23 cellular contexts compared by ENCODE assay signal in genomic region chr12:66388512-66388911, GRCh38.
DNase-seq lines count a peak whose midpoint lies in the region; ATAC-seq, FAIRE-seq and TF ChIP-seq lines count a peak whose summit lies in the region.
"Had no signal": no experiment of that assay in that cellular context is flagged by ENCODE, and none has a peak within 500 bp of the region (broad histone marks: within the 10 kb centered on the region; RNA-seq: fewer than 3 reads in every experiment).

No MANE protein-coding gene starts in this region.

- no peaks in the 10 kb centered on the region for H3K4me1 Mint-ChIP-seq in immature natural killer cell
- H3K4me1 Mint-ChIP-seq: B cell; stimulated activated naive B cell treated with anti-CD40 and anti-IgM and Interleukin-4, amounts not matched to agents 10 μg/mL and 1 μg/mL and 100 μg/mL, for 72 hours had no signal

- H4K8ac ChIP-seq in mesendoderm (ENCODE audit: low read depth, low read length): no peak overlapping the region

- H3K36me3 Mint-ChIP-seq in immature natural killer cell: peaks cover 0 to 4% (median 4%) of the 10 kb centered on the region in 3 donors
- H3K36me3 Mint-ChIP-seq: stimulated activated naive B cell treated with anti-CD40 and anti-IgM and Interleukin-4, amounts not matched to agents 10 μg/mL and 1 μg/mL and 100 μg/mL, for 72 hours had no signal

- FAIRE-seq in D721Med (lab: Jason Lieb, UNC): no peak
- FAIRE-seq: GM12892, K562, RCC 7860 had no signal

- H3K27me3 ChIP-seq in heart left ventricle (no peaks in the 10 kb centered on the region), left ventricle myocardium inferior (ENCODE audit: low read depth) (no peaks in the 10 kb centered on the region), right cardiac atrium (ENCODE audit: control insufficient read depth, insufficient read depth) (no peaks in the 10 kb centered on the region), mesendoderm (ENCODE audit: insufficient read depth, low read length, poor library complexity) (no peaks in the 10 kb centered on the region)
- H3K27me3 ChIP-seq: brain microvascular endothelial cell had no signal

- H3K4me3 Mint-ChIP-seq in immature natural killer cell: no peak overlapping the region
- H3K4me3 Mint-ChIP-seq: B cell; stimulated activated naive B cell treated with anti-CD40 and anti-IgM and Interleukin-4, amounts not matched to agents 10 μg/mL and 1 μg/mL and 100 μg/mL, for 72 hours; T-helper 2 cell treated with Interferon-gamma antibody and Interleukin-4, amounts not matched to agents 5 μg/mL and 100 μg/mL, for 36 hours had no signal

- H2BK5ac ChIP-seq in mesendoderm (ENCODE audit: low read length): no peak overlapping the region

- H3K56ac ChIP-seq in mesendoderm (ENCODE audit: low read length): no peak overlapping the region

- WGBS in heart left ventricle, 4 donors: 49 to 59% (median 54%) methylated on average over 2 of the region's 2 CpGs
- 54% methylated on average over 2 of the region's 2 CpGs for WGBS in right cardiac atrium
- WGBS in mesendoderm (ENCODE audit: extremely low coverage, insufficient coverage, low lambda C conversion rate): no CpG with 5 or more reads among the region's 2 CpGs

- no peak overlapping the region for H2BK15ac ChIP-seq in mesendoderm (replicated peaks; ENCODE audit: low read depth)

- H2AK5ac ChIP-seq in mesendoderm (ENCODE audit: low read length): no peak overlapping the region

- H4K5ac ChIP-seq in mesendoderm (ENCODE audit: low read length): no peak overlapping the region

- H3K4me1 ChIP-seq in heart left ventricle (peaks cover 0 to 13% (median 0%) of the 10 kb centered on the region in 12 donors), left ventricle myocardium inferior (no peaks in the 10 kb centered on the region), right cardiac atrium (ENCODE audit: control insufficient read depth, insufficient read depth, low read length) (no peaks in the 10 kb centered on the region), mesendoderm (ENCODE audit: control insufficient read depth, low read depth, low read length) (no peaks in the 10 kb centered on the region)
- H3K4me1 ChIP-seq: HAP-1 had no signal

- intact Hi-C loops in heart left ventricle (cut with DNase I) (no loop called here), left ventricle myocardium inferior (cut with micrococcal nuclease) (no loop called here), right cardiac atrium (cut with DNase I) (no loop called here)

- H3K4me2 ChIP-seq in mesendoderm (ENCODE audit: low read length): no peak overlapping the region

- no peak overlapping the region for H2BK120ac ChIP-seq in mesendoderm (ENCODE audit: low read depth, low read length)

- no peak overlapping the region for H3K23ac ChIP-seq in mesendoderm (ENCODE audit: low read length)

- no peak for TF ChIP-seq CTCF in heart left ventricle (IDR thresholded peaks at IDR 0.05)
- no peak for TF ChIP-seq CTCF in left ventricle myocardium inferior (IDR thresholded peaks at IDR 0.05; ENCODE audit: borderline replicate concordance)
- no peak for TF ChIP-seq CTCF in D721Med (IDR thresholded peaks at IDR 0.05; ENCODE audit: insufficient read depth, missing control alignments)

- no peaks in the 10 kb centered on the region for H3K36me3 ChIP-seq in heart left ventricle
- H3K36me3 ChIP-seq in left ventricle myocardium inferior: no peaks in the 10 kb centered on the region
- no peaks in the 10 kb centered on the region for H3K36me3 ChIP-seq in mesendoderm (ENCODE audit: control insufficient read depth, insufficient read depth, low read length)
- H3K36me3 ChIP-seq: brain microvascular endothelial cell, HAP-1 had no signal

- H3K18ac ChIP-seq in mesendoderm (ENCODE audit: low read length): no peak overlapping the region

- H3K9me3 ChIP-seq in heart left ventricle: no peaks in the 10 kb centered on the region
- no peaks in the 10 kb centered on the region for H3K9me3 ChIP-seq in left ventricle myocardium inferior (replicated peaks)
- H3K9me3 ChIP-seq in right cardiac atrium (ENCODE audit: control insufficient read depth, low read length): no peaks in the 10 kb centered on the region
- H3K9me3 ChIP-seq: HAP-1 had no signal

- H3K27ac ChIP-seq in heart left ventricle (peak overlapping the region in 2 of 12 donors; percentile 37 to 48), left ventricle myocardium inferior (replicated peaks) (no peak overlapping the region), right cardiac atrium (ENCODE audit: low read length) (no peak overlapping the region), mesendoderm (ENCODE audit: low read depth, low read length) (no peak overlapping the region)
- H3K27ac ChIP-seq: brain microvascular endothelial cell, SK-N-MC had no signal

- peaks cover 0 to 3% (median 2%) of the 10 kb centered on the region in 3 donors for H3K27me3 Mint-ChIP-seq in immature natural killer cell (ENCODE audit: low read depth in 3 of 3)
- H3K27me3 Mint-ChIP-seq: stimulated activated naive B cell treated with anti-CD40 and anti-IgM and Interleukin-4, amounts not matched to agents 10 μg/mL and 1 μg/mL and 100 μg/mL, for 72 hours had no signal

- H3K4me3 ChIP-seq in heart left ventricle: no peak overlapping the region
- H3K4me3 ChIP-seq in left ventricle myocardium inferior: no peak overlapping the region
- H3K4me3 ChIP-seq in right cardiac atrium (ENCODE audit: low read length): no peak overlapping the region
- H3K4me3 ChIP-seq in mesendoderm (ENCODE audit: low read length): no peak overlapping the region
- H3K4me3 ChIP-seq: HAP-1, K562, SK-N-MC had no signal

- H3K9ac ChIP-seq in mesendoderm (ENCODE audit: low read length): no peak overlapping the region

- H3K79me1 ChIP-seq in mesendoderm (ENCODE audit: low read length): no peaks in the 10 kb centered on the region

- TF ChIP-seq POLR2A in heart left ventricle (IDR thresholded peaks at IDR 0.05): no peak

- peak in 1 of 5 donors; percentile 27 for DNase-seq in heart left ventricle
- DNase-seq in left ventricle myocardium inferior: no peak
- peak; percentile 89 for DNase-seq in SIG-M5 treated with dmso at 0.1 percent for 504 hours (lab: John Stamatoyannopoulos, UW; ENCODE audit: unreplicated experiment)
- no peak for DNase-seq in right cardiac atrium
- no peak for DNase-seq in mesendoderm
- DNase-seq in D721Med (ENCODE audit: insufficient read length, low spot score): no peak
- DNase-seq in stimulated activated CD4-positive, alpha-beta T cell treated with anti-CD3 and anti-CD28 coated beads, Interleukin-2, amount 100 ng/mL, for 48 hours: no peak
- no peak for DNase-seq in immature natural killer cell
- DNase-seq: activated gamma-delta T cell; brain microvascular endothelial cell; COR-L47; DND-41; left colon; NCI-H1048; NCI-H1930; stimulated activated naive B cell treated with anti-CD40 and anti-IgM and Interleukin-4, amounts not matched to agents 10 μg/mL and 1 μg/mL and 100 μg/mL, for 72 hours had no signal

- no peak overlapping the region for H3K27ac Mint-ChIP-seq in immature natural killer cell
- H3K27ac Mint-ChIP-seq: B cell; stimulated activated naive B cell treated with anti-CD40 and anti-IgM and Interleukin-4, amounts not matched to agents 10 μg/mL and 1 μg/mL and 100 μg/mL, for 72 hours; T-helper 2 cell treated with Interferon-gamma antibody and Interleukin-4, amounts not matched to agents 5 μg/mL and 100 μg/mL, for 36 hours had no signal

- no peaks in the 10 kb centered on the region for H3K79me2 ChIP-seq in mesendoderm (ENCODE audit: control insufficient read depth, insufficient read depth, low read length)

- no peaks in the 10 kb centered on the region for H3K9me3 Mint-ChIP-seq in immature natural killer cell
- H3K9me3 Mint-ChIP-seq: T-helper 2 cell treated with Interferon-gamma antibody and Interleukin-4, amounts not matched to agents 5 μg/mL and 100 μg/mL, for 36 hours had no signal

- ATAC-seq in heart left ventricle: peak in 3 of 4 donors; percentile 32 to 64 (median 42)
- peak; percentile 16 to 41 for ATAC-seq in right cardiac atrium
- ATAC-seq: K562; left colon; stimulated activated naive B cell treated with anti-CD40 and anti-IgM and Interleukin-4, amounts not matched to agents 10 μg/mL and 1 μg/mL and 100 μg/mL, for 72 hours had no signal

- H3K4ac ChIP-seq in mesendoderm (ENCODE audit: low read depth, low read length): no peak overlapping the region
